Comparison of ENCODE assay signal across 13 cellular contexts in the genomic region with DNA sequence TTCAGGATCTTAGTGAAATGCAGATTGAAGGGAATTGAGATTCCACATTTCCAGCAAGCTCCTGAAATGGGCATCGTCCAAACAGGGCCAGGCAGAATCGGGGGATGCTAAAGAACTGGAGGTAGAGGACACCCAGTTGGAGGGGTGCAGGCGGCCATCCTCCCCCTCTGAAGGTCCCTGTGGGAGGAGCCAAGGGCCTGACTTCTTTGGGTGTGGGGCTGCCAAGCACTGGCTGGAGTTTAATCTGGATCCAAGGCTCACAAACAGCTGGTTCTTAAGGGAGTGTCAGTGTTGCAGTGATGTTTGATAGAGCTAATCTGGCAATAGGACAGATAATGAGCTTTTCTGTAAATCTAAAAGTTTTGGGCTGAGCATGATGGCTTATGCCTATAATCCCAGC. TPM values are rescaled to one million over a fixed set of nuclear protein-coding genes. Genes with fewer than 3 reads are reported as not detected.
DNase-seq lines count a peak whose midpoint lies in the region; ATAC-seq and TF ChIP-seq lines count a peak whose summit lies in the region.
"Had no signal": no experiment of that assay in that cellular context is flagged by ENCODE, and none has a peak within 500 bp of the region (broad histone marks: within the 10 kb centered on the region; RNA-seq: fewer than 3 reads in every experiment).

No MANE protein-coding gene starts in this region.

- intact Hi-C loops in CD4-positive, alpha-beta T cell (cut with DNase I, micrococcal nuclease) = no loop called here
- intact Hi-C loops in activated B cell treated with CpG ODN at 0.5 μM for 24 hours (cut with micrococcal nuclease) (loop anchor here (5.0 kb wide), 1 partner anchor 68 kb away; the partner anchor contains the start of gene PRXL2A), gastrocnemius medialis (cut with DNase I; ENCODE audit: low total_unique reads) (no loop called here)

- no peak for TF ChIP-seq CTCF in CD4-positive, alpha-beta T cell (IDR thresholded peaks at IDR 0.05)
- TF ChIP-seq CTCF in activated B cell treated with CpG ODN at 0.5 μM for 24 hours (IDR thresholded peaks at IDR 0.05) (no peak), glutamatergic neuron (IDR thresholded peaks at IDR 0.05; ENCODE audit: partially characterized antibody, unreplicated experiment) (no peak), gastrocnemius medialis (IDR thresholded peaks at IDR 0.05 in 4 of 5, conservative IDR thresholded peaks at IDR 0.05 in 1 of 5) (no peak)

- H3K4me3 ChIP-seq in gastrocnemius medialis = no peak overlapping the region
- H3K4me3 ChIP-seq: ascending aorta, stomach had no signal

- H3K27me3 ChIP-seq in CD4-positive, alpha-beta T cell (ENCODE audit: control insufficient read depth, insufficient read depth, low read length) = no peaks in the 10 kb centered on the region
- H3K27me3 ChIP-seq in gastrocnemius medialis = no peaks in the 10 kb centered on the region
- H3K27me3 ChIP-seq: ascending aorta, stomach had no signal

- POLR2A ChIA-PET in CD4-positive, alpha-beta T cell (lab: Charles Lee) = interaction anchor here (0.9 to 22.9 kb wide), 6 partner anchors 10 to 67 kb away, joined by 3 to 420 read pairs (median 10); partner anchors contain the start of gene PRXL2A
- POLR2A ChIA-PET in activated B cell treated with CpG ODN at 0.5 μM for 24 hours (lab: Charles Lee) = interaction anchor here (0.6 to 1.3 kb wide), 2 partner anchors 16 to 25 kb away, joined by 3 to 13 read pairs; no protein-coding TSS in a partner anchor

- DNase-seq in CD4-positive, alpha-beta T cell = no peak
- DNase-seq in activated B cell treated with CpG ODN at 0.5 μM for 24 hours (no peak), glutamatergic neuron (no peak), gastrocnemius medialis (no peak), SHP77 (lab: John Stamatoyannopoulos, UW) (no peak), NCI-H1105 treated with DMSO at 0.1 percent for 48 hours (lab: John Stamatoyannopoulos, UW) (no peak), NCI-H748 treated with DMSO at 0.1 percent for 48 hours (lab: John Stamatoyannopoulos, UW) (no peak)
- DNase-seq: H9, Kasumi-1, NCI-H2171 treated with DMSO at 0.1 percent for 48 hours, stomach had no signal

- H3K36me3 ChIP-seq in gastrocnemius medialis = no peaks in the 10 kb centered on the region

- peaks cover 4% of the 10 kb centered on the region for H3K9me3 ChIP-seq in CD4-positive, alpha-beta T cell (ENCODE audit: control insufficient read depth, low read length)
- no peaks in the 10 kb centered on the region for H3K9me3 ChIP-seq in gastrocnemius medialis

- H3K27me3 Mint-ChIP-seq in CD4-positive, alpha-beta T cell = no peaks in the 10 kb centered on the region
- no peaks in the 10 kb centered on the region for H3K27me3 Mint-ChIP-seq in activated B cell treated with CpG ODN at 0.5 μM for 24 hours
- peaks cover 2% of the 10 kb centered on the region for H3K27me3 Mint-ChIP-seq in glutamatergic neuron (ENCODE audit: unreplicated experiment)

- in situ Hi-C loops in gastrocnemius medialis (cut with MboI; ENCODE audit: low sequenced_read_pairs in 4 of 4) = no loop called here

- H3K27ac Mint-ChIP-seq in CD4-positive, alpha-beta T cell = peak overlapping the region; percentile 92
- H3K27ac Mint-ChIP-seq in activated B cell treated with CpG ODN at 0.5 μM for 24 hours = peak overlapping the region; percentile 76
- H3K27ac Mint-ChIP-seq in glutamatergic neuron (ENCODE audit: unreplicated experiment) = no peak overlapping the region

- CTCF ChIA-PET in CD4-positive, alpha-beta T cell (lab: Charles Lee) = interaction anchor here (1.1 to 2.9 kb wide), 6 partner anchors 14 to 97 kb away, joined by 3 to 11 read pairs (median 4); no protein-coding TSS in a partner anchor
- CTCF ChIA-PET in activated B cell treated with CpG ODN at 0.5 μM for 24 hours (lab: Charles Lee) = interaction anchor here (1.4 kb wide), 1 partner anchor 16 kb away, joined by 4 read pairs; no protein-coding TSS in a partner anchor

- peak overlapping the region; percentile 20 for H3K4me3 Mint-ChIP-seq in CD4-positive, alpha-beta T cell
- H3K4me3 Mint-ChIP-seq in activated B cell treated with CpG ODN at 0.5 μM for 24 hours (no peak overlapping the region), glutamatergic neuron (ENCODE audit: unreplicated experiment) (peak overlapping the region; percentile 38)

- no peak overlapping the region for H3K27ac ChIP-seq in CD4-positive, alpha-beta T cell (ENCODE audit: low read depth, low read length)
- H3K27ac ChIP-seq in gastrocnemius medialis = peak overlapping the region; percentile 7 to 95 (median 68)
- H3K27ac ChIP-seq: ascending aorta had no signal

- H3K4me1 ChIP-seq in gastrocnemius medialis = peaks cover 20 to 22% of the 10 kb centered on the region in 2 donors
- H3K4me1 ChIP-seq: ascending aorta had no signal

- peaks cover 86% of the 10 kb centered on the region for H3K36me3 Mint-ChIP-seq in CD4-positive, alpha-beta T cell (ENCODE audit: low read depth)
- H3K36me3 Mint-ChIP-seq in activated B cell treated with CpG ODN at 0.5 μM for 24 hours (ENCODE audit: low read depth) = peaks cover 34% of the 10 kb centered on the region
- H3K36me3 Mint-ChIP-seq in glutamatergic neuron (ENCODE audit: unreplicated experiment) = peaks cover 15% of the 10 kb centered on the region

- no peak for TF ChIP-seq POLR2A in gastrocnemius medialis (IDR thresholded peaks at IDR 0.05)

- peaks cover 83% of the 10 kb centered on the region for H3K4me1 Mint-ChIP-seq in CD4-positive, alpha-beta T cell (ENCODE audit: low read depth)
- H3K4me1 Mint-ChIP-seq in activated B cell treated with CpG ODN at 0.5 μM for 24 hours = peaks cover 48% of the 10 kb centered on the region
- peaks cover 26% of the 10 kb centered on the region for H3K4me1 Mint-ChIP-seq in glutamatergic neuron (ENCODE audit: low read depth, unreplicated experiment)

- no peak for ATAC-seq in CD4-positive, alpha-beta T cell (ENCODE audit: poor library complexity)
- ATAC-seq in activated B cell treated with CpG ODN at 0.5 μM for 24 hours (ENCODE audit: low read depth) (no peak), gastrocnemius medialis (no peak), HG03175 (IDR thresholded peaks at IDR 0.05; ENCODE audit: unreplicated experiment) (no peak)

- peaks cover 7% of the 10 kb centered on the region for H3K9me3 Mint-ChIP-seq in CD4-positive, alpha-beta T cell
- peaks cover 8% of the 10 kb centered on the region for H3K9me3 Mint-ChIP-seq in activated B cell treated with CpG ODN at 0.5 μM for 24 hours
- H3K9me3 Mint-ChIP-seq in glutamatergic neuron (ENCODE audit: unreplicated experiment) = peaks cover 8% of the 10 kb centered on the region

RNA-seq across cellular contexts. Expression of gene TSPAN14, which starts 20.8 kb away (rescaled TPM):
- total RNA-seq in CD4-positive, alpha-beta T cell = 100 to 1,000 TPM; 167 to 168 TPM
- 18.9 and 20.7 TPM in 2 replicates for total RNA-seq in activated B cell treated with CpG ODN at 0.5 μM for 24 hours
- 141 TPM for total RNA-seq in glutamatergic neuron (ENCODE audit: unreplicated experiment)
- total RNA-seq in gastrocnemius medialis = 10 to 100 TPM; 22.6 to 29.3 (median 26.9) TPM
